Comparison of ENCODE assay signal across 8 cellular contexts in the genomic region with DNA sequence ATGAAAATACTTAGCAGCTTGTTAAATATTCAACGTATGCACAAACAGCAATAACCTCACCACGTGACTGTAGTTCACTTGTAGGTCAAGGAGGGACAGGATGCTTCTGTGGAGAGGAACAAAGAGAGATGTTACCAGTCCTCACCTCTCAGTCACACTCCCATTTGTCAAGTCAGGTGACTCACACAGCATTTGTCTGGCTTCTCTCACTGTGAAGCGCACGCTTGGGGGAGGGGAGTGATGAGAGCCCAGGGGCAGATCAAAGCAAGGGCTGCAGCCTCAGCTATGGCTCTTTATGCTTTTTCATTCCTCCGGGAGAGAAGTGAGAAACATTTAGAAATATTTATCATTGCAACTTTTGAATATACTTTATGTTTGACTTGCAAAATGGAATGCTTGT. TPM values are rescaled to one million over a fixed set of nuclear protein-coding genes. Genes with fewer than 3 reads are reported as not detected.
DNase-seq lines count a peak whose midpoint lies in the region; ATAC-seq and TF ChIP-seq lines count a peak whose summit lies in the region.

No MANE protein-coding gene starts in this region.

- H3K36me3 ChIP-seq in right atrium auricular region: no peaks in the 10 kb centered on the region
- H3K36me3 ChIP-seq in suprapubic skin: no peaks in the 10 kb centered on the region

- no peak overlapping the region for H3K4me3 ChIP-seq in right atrium auricular region
- H3K4me3 ChIP-seq in suprapubic skin: no peak overlapping the region

- TF ChIP-seq CTCF in right atrium auricular region (IDR thresholded peaks at IDR 0.05) (no peak), suprapubic skin (IDR thresholded peaks at IDR 0.05) (no peak)

- H3K9me3 ChIP-seq in right atrium auricular region (no peaks in the 10 kb centered on the region), suprapubic skin (no peaks in the 10 kb centered on the region)

- TF ChIP-seq EP300 in suprapubic skin (IDR thresholded peaks at IDR 0.05): peak; percentile 30

- WGBS in suprapubic skin: 40% methylated on average over 5 of the region's 5 CpGs

- DNase-seq in ELR (ENCODE audit: low read depth) (peak; percentile 58), right atrium auricular region (ENCODE audit: low spot score) (no peak), suprapubic skin (ENCODE audit: low spot score in 2 of 2) (no peak), NCI-H1092 (lab: John Stamatoyannopoulos, UW) (no peak)
- peak; percentile 44 to 59 for DNase-seq in activated CD4-positive, alpha-beta T cell treated with anti-CD3 and anti-CD28 coated beads, Interleukin-2, amount 50 U/mL, for 48 hours

- TF ChIP-seq POLR2A in suprapubic skin (IDR thresholded peaks at IDR 0.05): no peak

- H3K4me1 ChIP-seq in right atrium auricular region (peaks cover 0 to 48% of the 10 kb centered on the region in 2 donors), suprapubic skin (peaks cover 19% of the 10 kb centered on the region)

- H3K27ac ChIP-seq in right atrium auricular region (peak overlapping the region; percentile 85 to 97), suprapubic skin (no peak overlapping the region)

- ATAC-seq in HG03460 (IDR thresholded peaks at IDR 0.05; ENCODE audit: unreplicated experiment) (peak; percentile 56), GM18870 (IDR thresholded peaks at IDR 0.05; ENCODE audit: unreplicated experiment) (no peak), HG02642 (IDR thresholded peaks at IDR 0.05; ENCODE audit: poor library complexity, unreplicated experiment) (no peak)

- H3K27me3 ChIP-seq in right atrium auricular region (no peaks in the 10 kb centered on the region), suprapubic skin (peaks cover 47% of the 10 kb centered on the region)

RNA-seq across cellular contexts. Expression of gene RBM20, which starts 2.9 kb away (rescaled TPM):
- total RNA-seq in right atrium auricular region: 10 to 100 TPM; 51.7 to 59.9 TPM
- total RNA-seq in suprapubic skin: 10 to 100 TPM in 1 of 4 donors, 1 to 10 TPM in 3; 1.6 to 18.6 (median 3.2) TPM

Comparison
In these comparisons a context has a peak if more than half of its experiments do, and no peak if none do; other contexts are left out.
1. DNase-seq: peak in ELR (single experiment) and activated CD4-positive, alpha-beta T cell treated with anti-CD3 and anti-CD28 coated beads, Interleukin-2, amount 50 U/mL, for 48 hours (2 of 2); none in right atrium auricular region (single experiment), suprapubic skin (0 of 2) and NCI-H1092 (single experiment).